Comparison of ENCODE assay signal across 18 cellular contexts in genomic region chrX:96591418-96591817, GRCh38.
A peak's percentile ranks its signal among the peaks of the same experiment; 100 is the strongest.
DNase-seq lines count a peak whose midpoint lies in the region; ATAC-seq, FAIRE-seq and TF ChIP-seq lines count a peak whose summit lies in the region.
"Had no signal": no experiment of that assay in that cellular context is flagged by ENCODE, and none has a peak within 500 bp of the region (broad histone marks: within the 10 kb centered on the region; RNA-seq: fewer than 3 reads in every experiment).

No MANE protein-coding gene starts in this region.

- no peak overlapping the region for H3K4me3 ChIP-seq in A549
- no peak overlapping the region for H3K4me3 ChIP-seq in pancreas

- no peaks in the 10 kb centered on the region for H3K36me3 ChIP-seq in pancreas

- H3K4me1 Mint-ChIP-seq in HFFc6 (ENCODE audit: low read depth): no peaks in the 10 kb centered on the region
- no peaks in the 10 kb centered on the region for H3K4me1 Mint-ChIP-seq in CD4-positive, alpha-beta T cell (ENCODE audit: low read depth)
- H3K4me1 Mint-ChIP-seq: H9 had no signal

- FAIRE-seq in A549 (lab: Jason Lieb, UNC) (peak; percentile 85), pancreas (lab: Jason Lieb, UNC) (peak; percentile 9)
- FAIRE-seq: G401.6 had no signal

- ATAC-seq in A549: no peak
- no peak for ATAC-seq in pancreas
- ATAC-seq in HG03521 (IDR thresholded peaks at IDR 0.05; ENCODE audit: unreplicated experiment): no peak
- no peak for ATAC-seq in CD4-positive, alpha-beta T cell (ENCODE audit: poor library complexity)
- ATAC-seq: Panc1, Right ventricle myocardium inferior had no signal

- H3K4me3 Mint-ChIP-seq in HFFc6: no peak overlapping the region
- H3K4me3 Mint-ChIP-seq in CD4-positive, alpha-beta T cell: no peak overlapping the region
- H3K4me3 Mint-ChIP-seq: H9 had no signal

- no peaks in the 10 kb centered on the region for H3K9me3 Mint-ChIP-seq in HFFc6
- no peaks in the 10 kb centered on the region for H3K9me3 Mint-ChIP-seq in CD4-positive, alpha-beta T cell

- TF ChIP-seq POLR2A in A549 (IDR thresholded peaks at IDR 0.05; ENCODE audit: low read length): no peak

- no peaks in the 10 kb centered on the region; the same call in 1 of the 2 replicates for H3K27me3 Mint-ChIP-seq in HFFc6 (ENCODE audit: insufficient read depth)
- no peaks in the 10 kb centered on the region for H3K27me3 Mint-ChIP-seq in CD4-positive, alpha-beta T cell

- H3K4me1 ChIP-seq in A549 (no peaks in the 10 kb centered on the region), pancreas (no peaks in the 10 kb centered on the region)

- CTCF ChIA-PET in A549 (lab: Yijun Ruan, JAX): no interaction called here
- CTCF ChIA-PET in CD4-positive, alpha-beta T cell (lab: Charles Lee): no interaction called here

- TF ChIP-seq CTCF in A549 (IDR thresholded peaks at IDR 0.05) (no peak), pancreas (IDR thresholded peaks at IDR 0.05) (no peak), HFFc6 (IDR thresholded peaks at IDR 0.05) (no peak)
- TF ChIP-seq CTCF in CD4-positive, alpha-beta T cell (IDR thresholded peaks at IDR 0.05): no peak

- TF ChIP-seq EP300 in A549 (IDR thresholded peaks at IDR 0.05): no peak

- DNase-seq in A549 (ENCODE audit: low read depth in 1 of 2, low spot score in 1 of 2) (no peak), RPMI8226 (peak; percentile 14), fibroblast of gingiva (ENCODE audit: low read depth) (peak; percentile 59), pancreas (no peak), HFFc6 (no peak), HuH-7.5 (ENCODE audit: low spot score) (no peak)
- DNase-seq in CD4-positive, alpha-beta T cell: no peak
- DNase-seq: Calu3, DMS79 treated with DMSO at 0.1 percent for 48 hours, H9, NCI-H1436, NCI-H2081, NCI-H510A, NCI-H82 had no signal

- TF ChIP-seq RAD21 in A549 (conservative IDR thresholded peaks at IDR 0.05 in 1 of 2, IDR thresholded peaks at IDR 0.05 in 1 of 2): no peak

- H3K27me3 ChIP-seq in pancreas: peaks cover 0 to 2% (median 0%) of the 10 kb centered on the region in 4 donors
- no peaks in the 10 kb centered on the region for H3K27me3 ChIP-seq in CD4-positive, alpha-beta T cell (ENCODE audit: control insufficient read depth, insufficient read depth, low read length)

- WGBS in A549 (ENCODE audit: missing lambda C conversion rate): 55% methylated on average over 4 of the region's 4 CpGs
- 60 to 63% methylated on average over 4 of the region's 4 CpGs for WGBS in pancreas, 2 donors

- no peak overlapping the region for H3K27ac Mint-ChIP-seq in HFFc6
- H3K27ac Mint-ChIP-seq in CD4-positive, alpha-beta T cell: no peak overlapping the region
- H3K27ac Mint-ChIP-seq: H9 had no signal

- no peak overlapping the region for H3K4me2 ChIP-seq in A549

- no peaks in the 10 kb centered on the region for H3K36me3 Mint-ChIP-seq in HFFc6 (ENCODE audit: low read depth)
- no peaks in the 10 kb centered on the region for H3K36me3 Mint-ChIP-seq in CD4-positive, alpha-beta T cell (ENCODE audit: low read depth)

- no peaks in the 10 kb centered on the region for H3K9me3 ChIP-seq in A549
- H3K9me3 ChIP-seq in pancreas: no peaks in the 10 kb centered on the region
- no peaks in the 10 kb centered on the region for H3K9me3 ChIP-seq in CD4-positive, alpha-beta T cell (ENCODE audit: control insufficient read depth, low read length)

- POLR2A ChIA-PET in A549 (lab: Yijun Ruan, JAX): no interaction called here
- POLR2A ChIA-PET in CD4-positive, alpha-beta T cell (lab: Charles Lee): no interaction called here

- intact Hi-C loops in pancreas (cut with DNase I): no loop called here
- intact Hi-C loops in CD4-positive, alpha-beta T cell (cut with DNase I, micrococcal nuclease): no loop called here

- no peak overlapping the region for H3K27ac ChIP-seq in A549
- H3K27ac ChIP-seq in pancreas: no peak overlapping the region
- no peak overlapping the region for H3K27ac ChIP-seq in CD4-positive, alpha-beta T cell (ENCODE audit: low read depth, low read length)

TF ChIP-seq in A549, 52 proteins besides CTCF, POLR2A, EP300 and RAD21:
- no peak for TF ChIP-seq BHLHE40 (IDR thresholded peaks at IDR 0.05; ENCODE audit: low read depth, low read length)
- no peak for TF ChIP-seq E2F6 (IDR thresholded peaks at IDR 0.05; ENCODE audit: borderline replicate concordance, low read depth)

Comparison
In these comparisons a context has a peak if more than half of its experiments do, and no peak if none do; other contexts are left out.
1. DNase-seq: peak in RPMI8226 (single experiment) and fibroblast of gingiva (single experiment); none in A549 (0 of 2), pancreas (0 of 6), HFFc6 (single experiment), CD4-positive, alpha-beta T cell (0 of 10) and HuH-7.5 (single experiment).